ENCODE assay signal across 27 cellular contexts in the genomic region with DNA sequence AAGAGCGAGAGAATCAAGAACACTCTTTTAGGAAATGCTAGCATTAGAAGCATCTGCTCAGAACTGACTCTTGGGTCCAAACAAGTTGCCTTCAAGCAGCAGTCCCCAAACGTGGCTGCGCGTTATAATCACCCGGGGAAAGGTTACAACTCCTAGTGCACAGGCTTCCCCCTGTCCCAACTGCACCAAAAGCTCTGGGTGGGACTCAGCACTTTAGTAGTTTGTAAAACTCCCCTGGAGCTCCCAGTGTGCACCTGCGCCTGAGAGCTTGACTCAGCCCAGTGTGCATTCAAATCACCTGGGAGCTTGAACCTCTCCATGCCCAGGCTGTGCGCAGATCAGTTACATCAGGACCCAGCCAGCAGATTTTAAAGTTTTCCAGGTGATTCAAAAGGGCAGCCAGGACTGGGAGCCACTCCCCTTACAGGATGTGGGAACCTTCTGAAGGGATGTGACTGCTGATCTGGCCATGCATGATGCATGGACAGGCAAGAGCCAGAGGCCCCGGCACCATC.
DNase-seq lines count a peak whose midpoint lies in the region; ATAC-seq and TF ChIP-seq lines count a peak whose summit lies in the region.
"Had no signal": no experiment of that assay in that cellular context is flagged by ENCODE, and none has a peak within 500 bp of the region (broad histone marks: within the 10 kb centered on the region; RNA-seq: fewer than 3 reads in every experiment).

No MANE protein-coding gene starts in this region.

- no peak overlapping the region for H3K4me2 ChIP-seq in neural progenitor cell

- H3K36me3 ChIP-seq in neural progenitor cell = no peaks in the 10 kb centered on the region
- H3K36me3 ChIP-seq: BE2C, SJSA1 had no signal

- no peak overlapping the region for H3K4me3 ChIP-seq in neural progenitor cell
- H3K4me3 ChIP-seq: GM23248, SJSA1 had no signal

- no peak for TF ChIP-seq CTCF in neural progenitor cell (IDR thresholded peaks at IDR 0.05)

- H3K27ac ChIP-seq in neural progenitor cell = no peak overlapping the region
- H3K27ac ChIP-seq: 22Rv1, GM23248, SJSA1 had no signal

- DNase-seq in activated CD8-positive, alpha-beta memory T cell treated with anti-CD3 and anti-CD28 coated beads, Interleukin-2, amount 10 ng/mL, durations not matched to agents 7 days and 5 days = peak; percentile 29
- no peak for DNase-seq in activated CD8-positive, alpha-beta memory T cell treated with anti-CD3 and anti-CD28 coated beads, Interleukin-2, amount 50 U/mL, for 48 hours
- DNase-seq in SW480 (ENCODE audit: low spot score) = peak; percentile 11
- DNase-seq in neural progenitor cell (ENCODE audit: low spot score) = no peak
- peak; percentile 34 for DNase-seq in ureter (ENCODE audit: low spot score)
- no peak for DNase-seq in left colon
- DNase-seq: BE2C, GM23248, H7, IMR-90, KG1, MM.1S, NCI-H1048, NCI-H1417, NCI-H1694 treated with DMSO at 0.1 percent for 48 hours, NCI-H2081, NCI-H2171, NCI-H226, NCI-H510A, NCI-H69, Right ventricle myocardium superior, RPMI8226 had no signal

- peaks cover 18% of the 10 kb centered on the region for H3K27me3 Mint-ChIP-seq in activated CD8-positive, alpha-beta memory T cell treated with anti-CD3 and anti-CD28 coated beads, Interleukin-2, amount 10 ng/mL, durations not matched to agents 7 days and 5 days
- no peaks in the 10 kb centered on the region for H3K27me3 Mint-ChIP-seq in neural progenitor cell (ENCODE audit: insufficient read depth, low read depth)

- H4K20me1 ChIP-seq in neural progenitor cell (ENCODE audit: low read depth) = no peaks in the 10 kb centered on the region

- CTCF ChIA-PET in activated CD8-positive, alpha-beta memory T cell treated with anti-CD3 and anti-CD28 coated beads, Interleukin-2, amount 10 ng/mL, durations not matched to agents 7 days and 5 days (lab: Charles Lee) = no interaction called here

- H3K36me3 Mint-ChIP-seq in activated CD8-positive, alpha-beta memory T cell treated with anti-CD3 and anti-CD28 coated beads, Interleukin-2, amount 10 ng/mL, durations not matched to agents 7 days and 5 days = no peaks in the 10 kb centered on the region
- no peaks in the 10 kb centered on the region for H3K36me3 Mint-ChIP-seq in neural progenitor cell

- no peaks in the 10 kb centered on the region for H3K27me3 ChIP-seq in neural progenitor cell
- H3K27me3 ChIP-seq: BE2C, SJSA1 had no signal

- no peak overlapping the region for H2AFZ ChIP-seq in neural progenitor cell (replicated peaks)
- H2AFZ ChIP-seq: GM23248 had no signal

- H3K4me1 Mint-ChIP-seq in activated CD8-positive, alpha-beta memory T cell treated with anti-CD3 and anti-CD28 coated beads, Interleukin-2, amount 10 ng/mL, durations not matched to agents 7 days and 5 days = no peaks in the 10 kb centered on the region
- peaks cover 44% of the 10 kb centered on the region for H3K4me1 Mint-ChIP-seq in neural progenitor cell

- H3K9me3 Mint-ChIP-seq in activated CD8-positive, alpha-beta memory T cell treated with anti-CD3 and anti-CD28 coated beads, Interleukin-2, amount 10 ng/mL, durations not matched to agents 7 days and 5 days (ENCODE audit: low read depth) = no peaks in the 10 kb centered on the region
- H3K9me3 Mint-ChIP-seq in neural progenitor cell = peaks cover 3% of the 10 kb centered on the region
- H3K9me3 Mint-ChIP-seq: CD4-positive, alpha-beta T cell had no signal

- H3K9ac ChIP-seq in neural progenitor cell = no peak overlapping the region
- H3K9ac ChIP-seq: GM23248 had no signal

- no peaks in the 10 kb centered on the region for H3K79me2 ChIP-seq in neural progenitor cell (ENCODE audit: low read depth)

- H3K4me1 ChIP-seq in neural progenitor cell = peaks cover 9% of the 10 kb centered on the region
- H3K4me1 ChIP-seq: SJSA1 had no signal

- ATAC-seq in activated CD8-positive, alpha-beta memory T cell treated with anti-CD3 and anti-CD28 coated beads, Interleukin-2, amount 10 ng/mL, durations not matched to agents 7 days and 5 days = no peak
- ATAC-seq in GM21390 (IDR thresholded peaks at IDR 0.05; ENCODE audit: unreplicated experiment) (no peak), left colon (no peak), HG02981 (IDR thresholded peaks at IDR 0.05; ENCODE audit: unreplicated experiment) (no peak)

- no peak overlapping the region for H3K4me3 Mint-ChIP-seq in activated CD8-positive, alpha-beta memory T cell treated with anti-CD3 and anti-CD28 coated beads, Interleukin-2, amount 10 ng/mL, durations not matched to agents 7 days and 5 days
- no peak overlapping the region for H3K4me3 Mint-ChIP-seq in neural progenitor cell
- H3K4me3 Mint-ChIP-seq: CD4-positive, alpha-beta T cell had no signal

- intact Hi-C loops in left colon (cut with DNase I, micrococcal nuclease) = no loop called here

- H3K9me3 ChIP-seq in neural progenitor cell (ENCODE audit: low read depth) = no peaks in the 10 kb centered on the region
- H3K9me3 ChIP-seq: BE2C had no signal

- H3K27ac Mint-ChIP-seq in activated CD8-positive, alpha-beta memory T cell treated with anti-CD3 and anti-CD28 coated beads, Interleukin-2, amount 10 ng/mL, durations not matched to agents 7 days and 5 days = no peak overlapping the region
- H3K27ac Mint-ChIP-seq in neural progenitor cell = peak overlapping the region; percentile 30
- H3K27ac Mint-ChIP-seq: CD4-positive, alpha-beta T cell had no signal

- no peaks in the 10 kb centered on the region for H3F3A ChIP-seq in neural progenitor cell (ENCODE audit: low read depth)

Comparison
In these comparisons a context has a peak if more than half of its experiments do, and no peak if none do; other contexts are left out.
1. DNase-seq: peak in activated CD8-positive, alpha-beta memory T cell treated with anti-CD3 and anti-CD28 coated beads, Interleukin-2, amount 10 ng/mL, durations not matched to agents 7 days and 5 days (single experiment), SW480 (single experiment) and ureter (single experiment); none in activated CD8-positive, alpha-beta memory T cell treated with anti-CD3 and anti-CD28 coated beads, Interleukin-2, amount 50 U/mL, for 48 hours (single experiment), neural progenitor cell (single experiment) and left colon (0 of 2).